ENCODE assay signal across 20 cellular contexts in the genomic region with DNA sequence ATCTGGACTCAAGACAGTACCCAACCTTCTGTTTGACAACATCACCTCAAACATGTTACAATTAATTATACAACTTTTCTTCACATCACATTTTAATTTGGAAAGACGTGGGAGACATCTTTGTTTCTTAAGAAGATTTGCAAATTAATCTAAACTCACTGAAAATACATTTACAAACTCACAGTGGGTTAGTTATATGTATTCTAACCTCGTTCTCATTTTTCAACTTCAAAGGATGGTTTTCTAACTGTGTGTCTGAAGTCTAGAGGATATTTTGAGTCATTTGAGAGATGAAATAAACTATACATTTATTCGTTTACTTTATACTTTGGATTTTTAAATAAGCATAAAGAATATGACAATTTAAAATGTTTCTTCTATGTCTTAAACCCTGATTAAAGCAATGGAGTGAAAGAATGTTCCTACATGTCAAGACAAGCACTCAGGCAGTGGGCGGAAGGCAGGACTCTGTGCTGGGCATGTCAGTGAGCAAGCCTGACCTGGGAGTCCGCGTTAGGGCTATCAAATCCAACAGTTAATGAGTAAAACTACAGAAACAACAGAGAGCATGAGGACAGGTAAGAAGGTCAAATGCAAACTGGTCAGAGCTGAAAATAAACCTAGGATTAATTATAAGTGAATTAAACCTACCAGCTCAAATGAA.
"Had no signal": no experiment of that assay in that cellular context is flagged by ENCODE, and none has a peak within 500 bp of the region (broad histone marks: within the 10 kb centered on the region; RNA-seq: fewer than 3 reads in every experiment).

No MANE protein-coding gene starts in this region.

- FAIRE-seq: colon had no signal

- H3K27me3 ChIP-seq: ascending aorta, heart right ventricle, ovary, transverse colon, uterus had no signal

- H3K9me3 ChIP-seq: ascending aorta, heart right ventricle, neutrophil, ovary, transverse colon, uterus had no signal

- H3K4me1 ChIP-seq: uterus had no signal

- DNase-seq: activated CD4-positive, alpha-beta T cell treated with anti-CD3 and anti-CD28 coated beads, Interleukin-2, amount 10 ng/mL, durations not matched to agents 7 days and 5 days; activated CD8-positive, alpha-beta memory T cell treated with anti-CD3 and anti-CD28 coated beads, Interleukin-2, amount 10 ng/mL, durations not matched to agents 7 days and 5 days; activated CD8-positive, alpha-beta T cell treated with anti-CD3 and anti-CD28 coated beads for 36 hours; activated gamma-delta T cell; effector memory CD4-positive, alpha-beta T cell; heart right ventricle; islet precursor cell; left colon; mesenchymal stem cell; ovary; right cardiac atrium; stimulated activated CD4-positive, alpha-beta T cell treated with anti-CD3 and anti-CD28 coated beads, Interleukin-1b, Interleukin-23, amount 100 ng/mL, for 48 hours; stimulated activated naive CD8-positive, alpha-beta T cell treated with anti-CD3 and anti-CD28 coated beads, Interleukin-15, amount 100 ng/mL, for 72 hours; transverse colon; uterus had no signal

- H3K4me3 ChIP-seq: ascending aorta, heart right ventricle, ovary, transverse colon, uterus had no signal

- ATAC-seq: activated CD4-positive, CD25-positive, alpha-beta regulatory T cell treated with anti-CD3 and anti-CD28 coated beads, Interleukin-2, amount 50 U/mL, for 24 hours; activated CD8-positive, alpha-beta memory T cell treated with anti-CD3 and anti-CD28 coated beads, Interleukin-2, amount 10 ng/mL, durations not matched to agents 7 days and 5 days; activated CD8-positive, alpha-beta T cell treated with anti-CD3 and anti-CD28 coated beads for 36 hours; heart right ventricle; left colon; right cardiac atrium; stimulated activated naive CD8-positive, alpha-beta T cell treated with anti-CD3 and anti-CD28 coated beads, Interleukin-15, amount 100 ng/mL, for 72 hours had no signal

- H3K27ac ChIP-seq: ascending aorta, heart right ventricle, neutrophil, ovary, VCaP had no signal

- H3K36me3 ChIP-seq: ascending aorta, heart right ventricle, neutrophil, ovary, transverse colon, uterus had no signal
